30 cellular contexts compared by ENCODE assay signal in genomic region chrX:3006500-3006899, GRCh38. TPM values are rescaled to one million over a fixed set of nuclear protein-coding genes. Genes with fewer than 3 reads are reported as not detected.
"Had no signal": no experiment of that assay in that cellular context is flagged by ENCODE, and none has a peak within 500 bp of the region (broad histone marks: within the 10 kb centered on the region; RNA-seq: fewer than 3 reads in every experiment).

ARSH (plus strand) TSS chrX:3006546; CDS start chrX:3006613, 67 bp downstream.

- H3K4me1 ChIP-seq: body of pancreas, esophagus muscularis mucosa, foreskin keratinocyte, gastrocnemius medialis, heart right ventricle had no signal

- H3K27ac ChIP-seq: body of pancreas, esophagus muscularis mucosa, foreskin keratinocyte, gastrocnemius medialis, heart right ventricle, WERI-Rb-1 had no signal

- H3K27me3 ChIP-seq: body of pancreas, esophagus muscularis mucosa, foreskin keratinocyte, gastrocnemius medialis, heart right ventricle had no signal

- DNase-seq: activated B cell treated with CpG ODN at 0.5 μM for 24 hours; activated CD4-positive, alpha-beta T cell treated with anti-CD3 and anti-CD28 coated beads for 48 hours; activated CD4-positive, alpha-beta T cell treated with anti-CD3 and anti-CD28 coated beads, Interleukin-2, amount 50 U/mL, for 1 hour; activated CD4-positive, alpha-beta T cell treated with anti-CD3 and anti-CD28 coated beads, Interleukin-2, amount 50 U/mL, for 48 hours; activated CD8-positive, alpha-beta memory T cell treated with anti-CD3 and anti-CD28 coated beads for 24 hours; activated CD8-positive, alpha-beta T cell treated with anti-CD3 and anti-CD28 coated beads for 36 hours; activated effector memory CD4-positive, alpha-beta T cell treated with Interleukin-2 at 50 U/mL for 16 hours; activated gamma-delta T cell treated with Interleukin-2 at 50 U/mL for 16 hours; activated naive CD4-positive, alpha-beta T cell treated with anti-CD3 and anti-CD28 coated beads, Interleukin-2, amount 50 U/mL, for 16 hours; activated naive CD4-positive, alpha-beta T cell treated with Interleukin-2 at 50 U/mL for 16 hours; activated T-cell treated with anti-CD3 and anti-CD28 coated beads, Interleukin-2, amount 50 U/mL, for 4 hours; amniotic stem cell; anterior cingulate cortex; body of pancreas; caudate nucleus; cortex of kidney; dermis blood vessel endothelial cell; effector CD4-positive, alpha-beta T cell; effector memory CD8-positive, alpha-beta T cell; erythroblast; foreskin keratinocyte; gastrocnemius medialis; heart right ventricle; T-helper 17 cell; T1000; WERI-Rb-1 had no signal

- ATAC-seq: activated CD4-positive, CD25-positive, alpha-beta regulatory T cell treated with anti-CD3 and anti-CD28 coated beads, Interleukin-2, amount 50 U/mL, for 24 hours; activated CD8-positive, alpha-beta T cell treated with anti-CD3 and anti-CD28 coated beads for 36 hours; activated T-cell treated with anti-CD3 and anti-CD28 coated beads, Interleukin-2, amount 50 U/mL, for 4 hours; activated T-helper 17 cell treated with anti-CD3 and anti-CD28 coated beads, Interleukin-2, amount 50 U/mL, for 72 hours; body of pancreas; effector memory CD8-positive, alpha-beta T cell; foreskin keratinocyte; gastrocnemius medialis; heart right ventricle; T-helper 17 cell had no signal

- H3K36me3 ChIP-seq: esophagus muscularis mucosa, gastrocnemius medialis, heart right ventricle, WERI-Rb-1 had no signal

- H3K9me3 ChIP-seq: body of pancreas, gastrocnemius medialis had no signal

- H3K4me3 ChIP-seq: body of pancreas, esophagus muscularis mucosa, gastrocnemius medialis, heart right ventricle had no signal

RNA-seq across cellular contexts. Expression of gene ARSH, which starts in this region (rescaled TPM):
- total RNA-seq: activated B cell treated with CpG ODN at 0.5 μM for 24 hours; activated CD8-positive, alpha-beta T cell treated with anti-CD3 and anti-CD28 coated beads for 36 hours; activated T-cell treated with anti-CD3 and anti-CD28 coated beads, Interleukin-2, amount 50 U/mL, for 4 hours; body of pancreas; dermis blood vessel endothelial cell; esophagus muscularis mucosa; foreskin keratinocyte; gastrocnemius medialis; glomerular endothelial cell; heart right ventricle; T-helper 17 cell had no signal
- polyA plus RNA-seq: foreskin keratinocyte, heart right ventricle had no signal
